In the genomic region with DNA sequence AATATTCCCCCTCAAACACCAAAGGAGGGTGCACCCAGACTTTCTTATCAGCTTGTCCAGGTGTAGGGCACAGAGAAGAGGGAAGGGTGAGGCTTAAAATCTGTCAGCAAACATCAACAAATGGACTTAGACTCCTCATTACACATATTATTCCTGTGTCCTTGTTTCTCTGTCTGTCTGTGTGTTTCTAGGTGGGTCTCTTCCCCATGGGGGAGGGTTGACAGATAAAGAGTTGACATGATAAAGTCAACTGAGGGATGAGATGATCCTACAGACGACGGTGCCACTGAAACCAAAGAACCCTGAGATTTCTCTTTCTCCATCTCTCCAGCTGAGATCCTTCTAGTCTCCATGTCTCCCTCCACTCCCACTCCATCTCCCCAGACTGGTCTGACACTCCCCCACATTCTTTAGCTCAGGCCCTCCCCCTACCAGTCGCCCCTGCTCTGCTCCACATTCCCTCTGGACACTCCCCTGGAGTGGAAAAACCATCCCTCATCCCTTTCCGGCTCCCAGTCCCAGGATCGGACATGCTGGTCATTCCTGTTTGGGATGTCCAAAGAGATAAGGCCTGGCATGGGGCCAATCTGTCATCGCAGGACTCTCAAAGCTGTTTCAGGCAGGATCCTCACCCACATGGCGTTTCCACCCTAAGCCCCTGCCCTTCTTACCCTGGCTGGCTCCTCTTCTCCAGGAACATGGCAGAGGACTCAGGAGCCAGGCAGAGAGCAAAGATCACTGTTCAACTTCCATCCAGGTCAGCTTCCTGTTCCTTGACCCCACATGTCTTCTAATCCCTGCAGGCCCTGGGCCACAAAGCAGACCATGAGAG, we compare ENCODE assay signal across 12 cellular contexts. TPM values are rescaled to one million over a fixed set of nuclear protein-coding genes. Genes with fewer than 3 reads are reported as not detected.
DNase-seq lines count a peak whose midpoint lies in the region; ATAC-seq, FAIRE-seq and TF ChIP-seq lines count a peak whose summit lies in the region.
"Had no signal": no experiment of that assay in that cellular context is flagged by ENCODE, and none has a peak within 500 bp of the region (broad histone marks: within the 10 kb centered on the region; RNA-seq: fewer than 3 reads in every experiment).

No MANE protein-coding gene starts in this region.

- H3K4me3 ChIP-seq in breast epithelium (no peak overlapping the region), HepG2 (replicated peaks in 1 of 3; ENCODE audit: insufficient read depth in 1 of 3, low read depth in 2 of 3, low read length in 3 of 3) (no peak overlapping the region), thoracic aorta (no peak overlapping the region), vagina (no peak overlapping the region)

- ATAC-seq in HepG2 (no peak), thoracic aorta (ENCODE audit: insufficient number of reproducible peaks, low FRiP score, low read depth) (no peak), GM18861 (IDR thresholded peaks at IDR 0.05; ENCODE audit: unreplicated experiment) (no peak)

- H3K9ac ChIP-seq in HepG2 (ENCODE audit: insufficient read depth, low read depth, low read length), result no peak overlapping the region

- DNase-seq in DMS53 (lab: John Stamatoyannopoulos, UW) (peak; percentile 58), DMS53 treated with DMSO at 0.1 percent for 48 hours (lab: John Stamatoyannopoulos, UW; ENCODE audit: unreplicated experiment) (no peak), breast epithelium (ENCODE audit: low spot score in 2 of 2) (no peak), HepG2 (ENCODE audit: low spot score) (peak; percentile 57), thoracic aorta (ENCODE audit: low spot score) (no peak), vagina (ENCODE audit: extremely low spot score in 2 of 2) (no peak), GM19238 (ENCODE audit: insufficient read length, low spot score) (no peak)
- DNase-seq: activated B cell treated with CpG ODN at 0.5 μM for 24 hours; NK-92 treated with Interleukin-12 subunit alpha and Interleukin-12 subunit beta, amount 100 ng/mL, for 24 hours had no signal

- WGBS in HepG2 (ENCODE audit: low lambda C conversion rate), result 17% methylated on average over 7 of the region's 7 CpGs

- H3K27ac ChIP-seq in breast epithelium, result peak overlapping the region; percentile 30 to 82
- no peak overlapping the region for H3K27ac ChIP-seq in HepG2 (ENCODE audit: extremely low read length, insufficient read depth, low read length)
- peak overlapping the region; percentile 34 to 98 for H3K27ac ChIP-seq in thoracic aorta
- no peak overlapping the region for H3K27ac ChIP-seq in vagina
- H3K27ac ChIP-seq: 22Rv1 had no signal

- FAIRE-seq in HepG2 (lab: Jason Lieb, UNC), result no peak

- no peak for TF ChIP-seq POLR2A in breast epithelium (IDR thresholded peaks at IDR 0.05)
- no peak for TF ChIP-seq POLR2A in HepG2 (IDR thresholded peaks at IDR 0.05; ENCODE audit: insufficient read depth in 1 of 2, low read depth in 2 of 2, low read length in 2 of 2)
- no peak for TF ChIP-seq POLR2A in vagina (IDR thresholded peaks at IDR 0.05)

- no peak for TF ChIP-seq EP300 in HepG2 (IDR thresholded peaks at IDR 0.05; ENCODE audit: low read depth in 2 of 2, low read length in 2 of 2)
- no peak for TF ChIP-seq EP300 in HepG2 (CRISPR knock-in tag; IDR thresholded peaks at IDR 0.05; ENCODE audit: borderline replicate concordance)

- no peaks in the 10 kb centered on the region for H3K79me2 ChIP-seq in HepG2 (ENCODE audit: insufficient read depth, low read length)

- no TSS peak for BruUV-seq in HepG2 (replicated peaks; lab: Mats Ljungman, UMichigan)

- H3K36me3 ChIP-seq in breast epithelium, result no peaks in the 10 kb centered on the region
- no peaks in the 10 kb centered on the region for H3K36me3 ChIP-seq in HepG2 (replicated peaks in 1 of 2; ENCODE audit: control insufficient read depth in 1 of 2, insufficient read depth in 2 of 2, low read length in 2 of 2)
- no peaks in the 10 kb centered on the region for H3K36me3 ChIP-seq in thoracic aorta
- no peaks in the 10 kb centered on the region for H3K36me3 ChIP-seq in vagina

- TF ChIP-seq RAD21 in HepG2 (CRISPR knock-in tag; IDR thresholded peaks at IDR 0.05), result no peak

- intact Hi-C loops in breast epithelium (cut with DNase I; ENCODE audit: low total_unique reads) (no loop called here), HepG2 (cut with micrococcal nuclease; ENCODE audit: unreplicated experiment) (no loop called here), vagina (cut with DNase I) (no loop called here)

- no peak overlapping the region for H2AFZ ChIP-seq in HepG2 (ENCODE audit: low read length)

- H4K20me1 ChIP-seq in HepG2 (ENCODE audit: insufficient read depth, low read length), result no peaks in the 10 kb centered on the region

- POLR2A ChIA-PET in HepG2 (lab: Yijun Ruan, JAX), result no interaction called here

- CTCF ChIA-PET in HepG2 (lab: Yijun Ruan, JAX; ENCODE audit: low intra/inter-chr PET ratio, low total read pairs), result no interaction called here

- H3K4me1 ChIP-seq in breast epithelium, result peaks cover 0 to 11% of the 10 kb centered on the region in 2 donors
- H3K4me1 ChIP-seq in HepG2 (ENCODE audit: insufficient read depth, low read length), result peaks cover 48% of the 10 kb centered on the region
- peaks cover 1 to 37% of the 10 kb centered on the region in 2 donors for H3K4me1 ChIP-seq in thoracic aorta (ENCODE audit: control insufficient read depth in 1 of 2, low read depth in 2 of 2)
- peaks cover 55% of the 10 kb centered on the region for H3K4me1 ChIP-seq in vagina

- TF ChIP-seq CTCF in breast epithelium (IDR thresholded peaks at IDR 0.05) (no peak), HepG2 (CRISPR knock-in tag; IDR thresholded peaks at IDR 0.05) (no peak), thoracic aorta (IDR thresholded peaks at IDR 0.05) (no peak), vagina (IDR thresholded peaks at IDR 0.05) (no peak)

- H3K9me3 ChIP-seq in breast epithelium (no peaks in the 10 kb centered on the region), HepG2 (ENCODE audit: low read length) (no peaks in the 10 kb centered on the region), thoracic aorta (no peaks in the 10 kb centered on the region), vagina (no peaks in the 10 kb centered on the region)

- in situ Hi-C loops in HepG2 (cut with HindIII; ENCODE audit: extremely low pct_ligation_motif_present, low pct_unique_long_range_greater_than_20kb), result no loop called here

- no peaks in the 10 kb centered on the region for H3K27me3 ChIP-seq in breast epithelium
- H3K27me3 ChIP-seq in HepG2 (ENCODE audit: control insufficient read depth in 1 of 2, insufficient read depth in 2 of 2, low read length in 2 of 2), result peaks cover 8 to 64% of the 10 kb centered on the region in 2 experiments; a peak in 4 of 5 replicates
- no peaks in the 10 kb centered on the region for H3K27me3 ChIP-seq in thoracic aorta (replicated peaks; ENCODE audit: insufficient read depth)
- no peaks in the 10 kb centered on the region for H3K27me3 ChIP-seq in vagina

- H3K4me2 ChIP-seq in HepG2 (ENCODE audit: low read depth, low read length), result no peak overlapping the region

RNA-seq across cellular contexts. Expression of gene ITGA3, which starts 2.9 kb away (rescaled TPM):
- total RNA-seq in breast epithelium (10 to 100 TPM; 10.6 to 67.6 (median 48.5) TPM), HepG2 (2016; rRNA removed; fragmentation: Illumina TruSeq; extraction: Trizol) (0.69 and 0.77 TPM in 2 replicates), thoracic aorta (100 to 1,000 TPM; 197 to 260 TPM), vagina (50.8 TPM)
- total RNA-seq in HepG2 (2016; cell fraction: cytosol; rRNA removed; fragmentation: Illumina TruSeq; extraction: Trizol; ENCODE audit: low read depth), result 1.5 and 1.9 TPM in 2 replicates
- total RNA-seq in HepG2 (2016; cell fraction: insoluble cytoplasmic fraction; rRNA removed; fragmentation: Illumina TruSeq; extraction: Trizol), result 0.48 and 1.1 TPM in 2 replicates
- 0.28 and 0.62 TPM in 2 replicates for total RNA-seq in HepG2 (2016; cell fraction: membrane; rRNA removed; fragmentation: Illumina TruSeq; extraction: Trizol)
- total RNA-seq in HepG2 (2016; cell fraction: nucleus; rRNA removed; fragmentation: Illumina TruSeq; extraction: Trizol), result 1.3 and 1.8 TPM in 2 replicates
- 0.48 and 0.59 TPM in 2 replicates for polyA plus RNA-seq in HepG2 (2011; rRNA removed)
- polyA plus RNA-seq in HepG2 (2011; cell fraction: cytosol; rRNA removed), result 0.33 and 0.78 TPM in 2 replicates
- polyA plus RNA-seq in HepG2 (2011; cell fraction: nucleus; rRNA removed), result 2.6 and 3.3 TPM in 2 replicates
- 0.27 and 0.32 TPM in 2 replicates for polyA plus RNA-seq in HepG2 (2012)
- polyA plus RNA-seq in HepG2 (2016; cell fraction: cytosol; fragmentation: Illumina TruSeq; extraction: Trizol; ENCODE audit: low read depth), result 0.51 and 0.57 TPM in 2 replicates
- polyA plus RNA-seq in HepG2 (2016; cell fraction: insoluble cytoplasmic fraction; fragmentation: Illumina TruSeq; extraction: Trizol; ENCODE audit: low read depth), result 0.52 and 0.82 TPM in 2 replicates
- 0.30 and 0.48 TPM in 2 replicates for polyA plus RNA-seq in HepG2 (2016; cell fraction: membrane; fragmentation: Illumina TruSeq; extraction: Trizol; ENCODE audit: low read depth)
- polyA plus RNA-seq in HepG2 (2016; cell fraction: nucleus; fragmentation: Illumina TruSeq; extraction: Trizol; ENCODE audit: insufficient read depth, low read depth), result 1.3 and 2.2 TPM in 2 replicates
- polyA minus RNA-seq in HepG2 (2011; rRNA and poly(A)+ RNA removed; ENCODE audit: low replicate concordance), result 1.4 and 198 TPM in 2 replicates
- polyA minus RNA-seq in HepG2 (2011; cell fraction: cytosol; rRNA and poly(A)+ RNA removed), result 2.9 and 6.2 TPM in 2 replicates
- 1.1 and 2.8 TPM in 2 replicates for polyA minus RNA-seq in HepG2 (2011; cell fraction: nucleus; rRNA and poly(A)+ RNA removed)

RNA-seq across cellular contexts. Expression of gene PDK2, which starts 42.1 kb away (rescaled TPM):
- total RNA-seq in breast epithelium (10 to 100 TPM; 28.2 to 53.4 (median 30.5) TPM), HepG2 (2016; rRNA removed; fragmentation: Illumina TruSeq; extraction: Trizol) (18.5 and 19.2 TPM in 2 replicates), thoracic aorta (10 to 100 TPM; 35.5 to 74.9 TPM), vagina (44.4 TPM)
- total RNA-seq in HepG2 (2016; cell fraction: cytosol; rRNA removed; fragmentation: Illumina TruSeq; extraction: Trizol; ENCODE audit: low read depth), result 6.4 and 13.9 TPM in 2 replicates
- total RNA-seq in HepG2 (2016; cell fraction: insoluble cytoplasmic fraction; rRNA removed; fragmentation: Illumina TruSeq; extraction: Trizol), result 16.2 and 19.8 TPM in 2 replicates
- 10.9 and 11.9 TPM in 2 replicates for total RNA-seq in HepG2 (2016; cell fraction: membrane; rRNA removed; fragmentation: Illumina TruSeq; extraction: Trizol)
- total RNA-seq in HepG2 (2016; cell fraction: nucleus; rRNA removed; fragmentation: Illumina TruSeq; extraction: Trizol), result 10.9 and 12.5 TPM in 2 replicates
- 59.7 and 66.6 TPM in 2 replicates for polyA plus RNA-seq in HepG2 (2011; rRNA removed)
- 33.2 and 46.3 TPM in 2 replicates for polyA plus RNA-seq in HepG2 (2011; cell fraction: cytosol; rRNA removed)
- 86.5 and 102 TPM in 2 replicates for polyA plus RNA-seq in HepG2 (2011; cell fraction: nucleus; rRNA removed)
- 17.2 and 27.4 TPM in 2 replicates for polyA plus RNA-seq in HepG2 (2012)
- polyA plus RNA-seq in HepG2 (2016; cell fraction: cytosol; fragmentation: Illumina TruSeq; extraction: Trizol; ENCODE audit: low read depth), result 9.3 and 10.8 TPM in 2 replicates
- 22.3 and 32.8 TPM in 2 replicates for polyA plus RNA-seq in HepG2 (2016; cell fraction: insoluble cytoplasmic fraction; fragmentation: Illumina TruSeq; extraction: Trizol; ENCODE audit: low read depth)
- 12.0 and 14.3 TPM in 2 replicates for polyA plus RNA-seq in HepG2 (2016; cell fraction: membrane; fragmentation: Illumina TruSeq; extraction: Trizol; ENCODE audit: low read depth)
- polyA plus RNA-seq in HepG2 (2016; cell fraction: nucleus; fragmentation: Illumina TruSeq; extraction: Trizol; ENCODE audit: insufficient read depth, low read depth), result 21.9 and 24.6 TPM in 2 replicates
- 111 and 113 TPM in 2 replicates for polyA minus RNA-seq in HepG2 (2011; rRNA and poly(A)+ RNA removed; ENCODE audit: low replicate concordance)
- 22.7 and 28.5 TPM in 2 replicates for polyA minus RNA-seq in HepG2 (2011; cell fraction: cytosol; rRNA and poly(A)+ RNA removed)
- polyA minus RNA-seq in HepG2 (2011; cell fraction: nucleus; rRNA and poly(A)+ RNA removed), result 44.5 and 48.7 TPM in 2 replicates

RNA-seq across cellular contexts. Expression of gene DLX3, which starts 58.0 kb away (rescaled TPM):
- under 1 TPM in 2 of 3 donors, not detected in 1; 0.44 to 0.98 TPM for total RNA-seq in breast epithelium
- not detected in 2 replicates for total RNA-seq in HepG2 (2016; rRNA removed; fragmentation: Illumina TruSeq; extraction: Trizol)
- not detected in 2 replicates for total RNA-seq in HepG2 (2016; cell fraction: cytosol; rRNA removed; fragmentation: Illumina TruSeq; extraction: Trizol; ENCODE audit: low read depth)
- total RNA-seq in HepG2 (2016; cell fraction: insoluble cytoplasmic fraction; rRNA removed; fragmentation: Illumina TruSeq; extraction: Trizol), result not detected in 2 replicates
- total RNA-seq in HepG2 (2016; cell fraction: membrane; rRNA removed; fragmentation: Illumina TruSeq; extraction: Trizol), result not detected in 2 replicates
- total RNA-seq in HepG2 (2016; cell fraction: nucleus; rRNA removed; fragmentation: Illumina TruSeq; extraction: Trizol), result not detected in 2 replicates
- 0.03 and 0.05 TPM in 2 replicates for polyA plus RNA-seq in HepG2 (2011; rRNA removed)
- not detected in 2 replicates for polyA plus RNA-seq in HepG2 (2011; cell fraction: cytosol; rRNA removed)
- 0.05 and 0.23 TPM in 2 replicates for polyA plus RNA-seq in HepG2 (2011; cell fraction: nucleus; rRNA removed)
- polyA plus RNA-seq in HepG2 (2012), result not detected in 2 replicates
- polyA plus RNA-seq in HepG2 (2016; cell fraction: cytosol; fragmentation: Illumina TruSeq; extraction: Trizol; ENCODE audit: low read depth), result not detected in 2 replicates
- 0.09 TPM in 1 of 2 replicates, not detected in the other for polyA plus RNA-seq in HepG2 (2016; cell fraction: insoluble cytoplasmic fraction; fragmentation: Illumina TruSeq; extraction: Trizol; ENCODE audit: low read depth)
- not detected in 2 replicates for polyA plus RNA-seq in HepG2 (2016; cell fraction: membrane; fragmentation: Illumina TruSeq; extraction: Trizol; ENCODE audit: low read depth)
- not detected in 2 replicates for polyA plus RNA-seq in HepG2 (2016; cell fraction: nucleus; fragmentation: Illumina TruSeq; extraction: Trizol; ENCODE audit: insufficient read depth, low read depth)
- 0.65 TPM in 1 of 2 replicates, not detected in the other for polyA minus RNA-seq in HepG2 (2011; rRNA and poly(A)+ RNA removed; ENCODE audit: low replicate concordance)
- polyA minus RNA-seq in HepG2 (2011; cell fraction: cytosol; rRNA and poly(A)+ RNA removed), result not detected in 2 replicates
- polyA minus RNA-seq in HepG2 (2011; cell fraction: nucleus; rRNA and poly(A)+ RNA removed), result not detected in 2 replicates
- total RNA-seq in thoracic aorta, result under 1 TPM in 1 of 2 donors, not detected in 1; 0.54 TPM
- total RNA-seq in vagina, result 1.7 TPM
- total RNA-seq: activated B cell treated with CpG ODN at 0.5 μM for 24 hours, epithelial cell of proximal tubule had no signal

Comparison
In these comparisons a context has a peak if more than half of its experiments do, and no peak if none do; other contexts are left out.
1. DNase-seq: peak in DMS53 (single experiment) and HepG2 (single experiment); none in DMS53 treated with DMSO at 0.1 percent for 48 hours (single experiment), breast epithelium (0 of 2), thoracic aorta (single experiment), vagina (0 of 2) and GM19238 (single experiment).
2. H3K27ac ChIP-seq: peak in breast epithelium (2 of 2) and thoracic aorta (2 of 2); none in HepG2 (single experiment) and vagina (single experiment).
3. RNA of gene ITGA3, which starts 2.9 kb away (total RNA-seq): 197 to 260 TPM in thoracic aorta, 50.8 TPM in vagina (single experiment) and 10.6 to 67.6 TPM in breast epithelium; 0.28 to 1.9 TPM in HepG2; every median in the first group is over 4 times any median in the second.